ENCODE assay signal across 18 cellular contexts in the genomic region with DNA sequence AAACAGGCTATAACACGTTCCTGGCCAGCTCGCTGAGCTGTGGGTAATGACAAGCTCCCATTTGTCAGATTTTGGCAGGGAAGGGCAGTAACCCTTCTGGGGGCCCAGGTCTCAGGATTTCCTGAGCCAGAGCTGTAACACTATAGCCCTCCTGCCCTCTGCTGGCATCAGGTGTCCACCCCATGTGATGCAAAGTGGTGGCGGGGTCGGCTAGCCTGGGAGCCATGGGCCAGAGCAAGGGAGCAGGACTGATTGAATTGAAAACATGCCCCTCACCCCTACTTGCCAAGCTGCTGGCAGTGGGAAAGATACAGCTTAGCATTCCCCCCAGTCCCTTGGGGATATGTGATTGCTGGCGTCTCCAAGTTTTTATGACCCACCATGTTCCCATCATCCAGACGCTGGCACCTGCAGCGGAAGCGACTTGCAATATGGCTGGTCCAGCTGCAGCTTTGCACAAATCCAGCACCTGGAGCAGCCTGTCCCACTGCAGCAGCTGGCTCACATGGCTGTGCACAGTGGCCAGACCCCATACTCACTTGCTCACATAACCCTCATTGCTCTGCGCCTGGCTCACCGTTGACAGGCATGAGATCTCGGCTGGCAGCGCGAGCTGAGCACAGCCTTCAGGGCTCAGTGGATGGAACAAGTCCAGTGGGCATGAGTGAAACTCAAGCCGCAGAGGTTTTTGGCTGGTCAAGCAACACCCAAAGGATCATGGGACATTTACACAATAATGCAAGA.
"Had no signal": no experiment of that assay in that cellular context is flagged by ENCODE, and none has a peak within 500 bp of the region (broad histone marks: within the 10 kb centered on the region; RNA-seq: fewer than 3 reads in every experiment).

No MANE protein-coding gene starts in this region.

- H3K27ac ChIP-seq: adrenal gland, breast epithelium, prostate gland, right atrium auricular region, thyroid gland had no signal

- DNase-seq: activated CD4-positive, alpha-beta T cell treated with anti-CD3 and anti-CD28 coated beads, Interleukin-2, amount 10 ng/mL, durations not matched to agents 24 days and 14 days; activated CD4-positive, CD25-positive, alpha-beta regulatory T cell; activated CD8-positive, alpha-beta T cell treated with anti-CD3 and anti-CD28 coated beads for 36 hours; activated T-cell treated with anti-CD3 and anti-CD28 coated beads, Interleukin-2, amount 50 U/mL, for 24 hours; adrenal gland; cortex of kidney; left colon; midbrain; stimulated activated CD4-positive, alpha-beta T cell treated with anti-CD3 and anti-CD28 coated beads, Interleukin-2, amount 100 ng/mL, for 24 hours; stimulated activated naive CD4-positive, alpha-beta T cell treated with Interleukin-2 at 50 U/mL for 16 hours; T-helper 1 cell; T-helper 9 cell; thyroid gland had no signal

- H3K9me3 ChIP-seq: adrenal gland, prostate gland, thyroid gland had no signal

- H3K4me3 ChIP-seq: adrenal gland, breast epithelium, prostate gland, right atrium auricular region, thyroid gland had no signal

- H3K36me3 Mint-ChIP-seq: activated naive CD4-positive, alpha-beta T cell treated with anti-CD3 and anti-CD28 coated beads, Interleukin-2, amount 50 U/mL, for 24 hours had no signal

- H3K27me3 ChIP-seq: adrenal gland, breast epithelium, right atrium auricular region, thyroid gland had no signal

- FAIRE-seq: astrocyte had no signal

- H3K4me3 Mint-ChIP-seq: activated CD4-positive, alpha-beta T cell treated with anti-CD3 and anti-CD28 coated beads, Interleukin-2, amount 10 ng/mL, durations not matched to agents 24 days and 14 days; activated CD8-positive, alpha-beta T cell treated with anti-CD3 and anti-CD28 coated beads for 36 hours; activated naive CD4-positive, alpha-beta T cell treated with anti-CD3 and anti-CD28 coated beads, Interleukin-2, amount 50 U/mL, for 24 hours; activated T-cell treated with anti-CD3 and anti-CD28 coated beads, Interleukin-2, amount 50 U/mL, for 24 hours had no signal

- ATAC-seq: activated CD8-positive, alpha-beta T cell treated with anti-CD3 and anti-CD28 coated beads for 36 hours; left colon had no signal

- H3K27me3 Mint-ChIP-seq: activated CD4-positive, alpha-beta T cell treated with anti-CD3 and anti-CD28 coated beads, Interleukin-2, amount 10 ng/mL, durations not matched to agents 24 days and 14 days; activated CD8-positive, alpha-beta T cell treated with anti-CD3 and anti-CD28 coated beads for 36 hours; activated naive CD4-positive, alpha-beta T cell treated with anti-CD3 and anti-CD28 coated beads, Interleukin-2, amount 50 U/mL, for 24 hours; activated T-cell treated with anti-CD3 and anti-CD28 coated beads, Interleukin-2, amount 50 U/mL, for 24 hours had no signal

- H3K4me1 ChIP-seq: adrenal gland, breast epithelium, prostate gland, right atrium auricular region, thyroid gland had no signal

- H3K9me3 Mint-ChIP-seq: activated naive CD4-positive, alpha-beta T cell treated with anti-CD3 and anti-CD28 coated beads, Interleukin-2, amount 50 U/mL, for 24 hours had no signal

- H3K36me3 ChIP-seq: adrenal gland, breast epithelium, prostate gland, right atrium auricular region, thyroid gland had no signal

- H3K4me1 Mint-ChIP-seq: activated CD4-positive, alpha-beta T cell treated with anti-CD3 and anti-CD28 coated beads, Interleukin-2, amount 10 ng/mL, durations not matched to agents 24 days and 14 days; activated naive CD4-positive, alpha-beta T cell treated with anti-CD3 and anti-CD28 coated beads, Interleukin-2, amount 50 U/mL, for 24 hours had no signal

- H3K27ac Mint-ChIP-seq: activated CD4-positive, alpha-beta T cell treated with anti-CD3 and anti-CD28 coated beads, Interleukin-2, amount 10 ng/mL, durations not matched to agents 24 days and 14 days; activated CD8-positive, alpha-beta T cell treated with anti-CD3 and anti-CD28 coated beads for 36 hours; activated naive CD4-positive, alpha-beta T cell treated with anti-CD3 and anti-CD28 coated beads, Interleukin-2, amount 50 U/mL, for 24 hours; activated T-cell treated with anti-CD3 and anti-CD28 coated beads, Interleukin-2, amount 50 U/mL, for 24 hours had no signal
